In the genomic region with DNA sequence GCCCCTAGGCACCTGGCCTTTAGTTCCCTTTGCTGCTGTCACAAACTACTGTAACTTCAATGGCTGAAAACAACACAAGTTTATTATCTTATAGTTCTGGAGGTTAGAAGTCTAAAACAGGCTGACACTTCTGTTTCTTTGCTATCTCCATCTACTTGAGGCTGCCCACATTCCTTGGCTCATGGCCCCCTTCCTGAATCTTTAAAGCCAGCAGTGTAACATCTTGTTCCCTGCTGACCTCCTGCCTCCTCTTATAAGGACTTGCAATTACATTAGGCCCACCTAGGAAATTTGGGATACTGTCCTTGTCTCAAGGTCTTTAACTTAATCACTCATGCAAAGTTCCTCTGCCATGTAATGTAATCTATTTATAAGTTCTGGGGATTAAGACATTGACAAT, we compare ENCODE assay signal across 25 cellular contexts. TPM values are rescaled to one million over a fixed set of nuclear protein-coding genes. Genes with fewer than 3 reads are reported as not detected.
DNase-seq lines count a peak whose midpoint lies in the region; ATAC-seq and TF ChIP-seq lines count a peak whose summit lies in the region.
"Had no signal": no experiment of that assay in that cellular context is flagged by ENCODE, and none has a peak within 500 bp of the region (broad histone marks: within the 10 kb centered on the region; RNA-seq: fewer than 3 reads in every experiment).

No MANE protein-coding gene starts in this region.

- H3K4me1 Mint-ChIP-seq in osteocyte (ENCODE audit: unreplicated experiment) = peaks cover 2% of the 10 kb centered on the region

- H3K27me3 Mint-ChIP-seq in osteocyte (ENCODE audit: unreplicated experiment) = peaks cover 4% of the 10 kb centered on the region

- H3K4me1 ChIP-seq in right cardiac atrium (ENCODE audit: control insufficient read depth, insufficient read depth, low read length) (no peaks in the 10 kb centered on the region), left ventricle myocardium inferior (peaks cover 42% of the 10 kb centered on the region), stomach smooth muscle (ENCODE audit: control insufficient read depth, insufficient read depth, low read length) (peaks cover 26% of the 10 kb centered on the region), HAP-1 (no peaks in the 10 kb centered on the region)

- H3K4me3 ChIP-seq in right cardiac atrium (ENCODE audit: low read length) = no peak overlapping the region
- peak overlapping the region; percentile 29 for H3K4me3 ChIP-seq in left ventricle myocardium inferior
- peak overlapping the region in 1 of 2 donors; percentile 20 for H3K4me3 ChIP-seq in stomach smooth muscle (ENCODE audit: low read length in 2 of 2)
- H3K4me3 ChIP-seq in HAP-1 = no peak overlapping the region
- H3K4me3 ChIP-seq: GM23338, PC-9 had no signal

- intact Hi-C loops in Right ventricle myocardium superior (cut with DNase I) = no loop called here
- intact Hi-C loops in right cardiac atrium (cut with DNase I) = no loop called here
- intact Hi-C loops in left ventricle myocardium inferior (cut with micrococcal nuclease) = no loop called here

- H3K9me3 ChIP-seq in right cardiac atrium (ENCODE audit: control insufficient read depth, low read length) (no peaks in the 10 kb centered on the region), left ventricle myocardium inferior (replicated peaks) (no peaks in the 10 kb centered on the region), stomach smooth muscle (ENCODE audit: control insufficient read depth in 2 of 2, low read length in 2 of 2) (no peaks in the 10 kb centered on the region), HAP-1 (no peaks in the 10 kb centered on the region)

- DNase-seq in Right ventricle myocardium superior (no peak), right cardiac atrium (no peak), left ventricle myocardium inferior (no peak), osteocyte (ENCODE audit: extremely low spot score, unreplicated experiment) (peak; percentile 5), HAP-1 (ENCODE audit: low spot score in 2 of 2) (no peak), HuH-7.5 (ENCODE audit: low spot score) (no peak)
- no peak for DNase-seq in activated CD4-positive, alpha-beta T cell treated with anti-CD3 and anti-CD28 coated beads, Interleukin-2, amount 50 U/mL, for 48 hours
- DNase-seq: H9, Karpas-422, MV-4-11, NCI-H1105, NCI-H1436 treated with DMSO at 0.1 percent for 48 hours, NCI-H187 treated with DMSO at 0.1 percent for 48 hours, NCI-H748 treated with DMSO at 0.1 percent for 48 hours, SHP77 had no signal

- H3K9ac ChIP-seq in stomach smooth muscle (ENCODE audit: low read length in 2 of 2) = peak overlapping the region in 1 of 2 donors; percentile 41

- no peaks in the 10 kb centered on the region for H3K9me3 Mint-ChIP-seq in osteocyte (ENCODE audit: unreplicated experiment)

- in situ Hi-C loops in HAP-1 (cut with MboI; ENCODE audit: low sequenced_read_pairs) = loop anchor here (25.0 kb wide), 1 partner anchor 388 kb away; a partner anchor contains a TSS

- TF ChIP-seq CTCF in left ventricle myocardium inferior (IDR thresholded peaks at IDR 0.05; ENCODE audit: borderline replicate concordance) = no peak
- no peak for TF ChIP-seq CTCF in osteocyte (IDR thresholded peaks at IDR 0.05)

- H3K27ac ChIP-seq in right cardiac atrium (ENCODE audit: low read length) (no peak overlapping the region), left ventricle myocardium inferior (replicated peaks) (peak overlapping the region; percentile 90), stomach smooth muscle (ENCODE audit: low read length) (peak overlapping the region; percentile 55)
- H3K27ac ChIP-seq: PC-9 had no signal

- ATAC-seq in Right ventricle myocardium superior (ENCODE audit: poor library complexity) = peak; percentile 41
- ATAC-seq in right cardiac atrium = no peak
- ATAC-seq: GM23338 had no signal

- H3K36me3 ChIP-seq in left ventricle myocardium inferior = no peaks in the 10 kb centered on the region
- H3K36me3 ChIP-seq in stomach smooth muscle (ENCODE audit: control insufficient read depth in 2 of 2, insufficient read depth in 2 of 2, low read length in 2 of 2) = no peaks in the 10 kb centered on the region
- no peaks in the 10 kb centered on the region for H3K36me3 ChIP-seq in HAP-1 (replicated peaks)

- H3K4me3 Mint-ChIP-seq in osteocyte (ENCODE audit: unreplicated experiment) = no peak overlapping the region
- H3K4me3 Mint-ChIP-seq: GM23338, H9 had no signal

- H3K27ac Mint-ChIP-seq in osteocyte (ENCODE audit: unreplicated experiment) = no peak overlapping the region
- H3K27ac Mint-ChIP-seq: GM23338, H9 had no signal

- no peaks in the 10 kb centered on the region for H3K27me3 ChIP-seq in right cardiac atrium (ENCODE audit: control insufficient read depth, insufficient read depth)
- H3K27me3 ChIP-seq in left ventricle myocardium inferior (ENCODE audit: low read depth) = peaks cover 2% of the 10 kb centered on the region
- H3K27me3 ChIP-seq in stomach smooth muscle (ENCODE audit: control insufficient read depth in 1 of 2, insufficient read depth in 2 of 2, low read length in 2 of 2) = no peaks in the 10 kb centered on the region
- no peaks in the 10 kb centered on the region for H3K27me3 ChIP-seq in HAP-1 (ENCODE audit: low read depth)

- H3K36me3 Mint-ChIP-seq in osteocyte (ENCODE audit: unreplicated experiment) = no peaks in the 10 kb centered on the region

RNA-seq across cellular contexts. Expression of a gene that starts 6.5 kb away (rescaled TPM):
- total RNA-seq in Right ventricle myocardium superior = 468 TPM
- total RNA-seq in right cardiac atrium = 100 to 1,000 TPM; 147 to 198 (median 169) TPM
- 96.1 TPM for polyA plus RNA-seq in right cardiac atrium
- 389 TPM for total RNA-seq in left ventricle myocardium inferior
- total RNA-seq in osteocyte = not detected in 2 replicates
- total RNA-seq: A172, Daoy, G401, H9, MCF 10A, PC-9, RPMI7951 had no signal
- polyA plus RNA-seq: BJ, GM23338 had no signal

RNA-seq across cellular contexts. Expression of a gene that starts 18.6 kb away (rescaled TPM):
- 22.8 TPM for total RNA-seq in Right ventricle myocardium superior
- total RNA-seq in right cardiac atrium = 10 to 100 TPM; 24.6 to 27.4 (median 25.9) TPM
- 31.6 TPM for polyA plus RNA-seq in right cardiac atrium
- total RNA-seq in left ventricle myocardium inferior = 21.2 TPM
- 20.8 and 22.4 TPM in 2 replicates for total RNA-seq in osteocyte

RNA-seq across cellular contexts. Expression of a gene that starts 53.7 kb away (rescaled TPM):
- total RNA-seq in Right ventricle myocardium superior (not detected), right cardiac atrium (not detected), left ventricle myocardium inferior (not detected), osteocyte (not detected in 2 replicates)
- 1.1 TPM for polyA plus RNA-seq in right cardiac atrium
- total RNA-seq: A172, Daoy, G401, GM23338, H9, MCF 10A, PC-9, RPMI7951, SK-MEL-5 had no signal
- polyA plus RNA-seq: BJ, GM23338 had no signal

RNA-seq across cellular contexts. Expression of a gene that starts 57.8 kb away (rescaled TPM):
- total RNA-seq in Right ventricle myocardium superior (not detected), right cardiac atrium (1 to 10 TPM in 1 of 4 donors, not detected in 3; 5.2 TPM), left ventricle myocardium inferior (not detected), osteocyte (4.7 TPM in 1 of 2 replicates, not detected in the other)
- polyA plus RNA-seq in right cardiac atrium = not detected
- total RNA-seq: A172, G401, GM23338, PC-9, RPMI7951, SK-MEL-5 had no signal
- polyA plus RNA-seq: BJ had no signal

Comparison
In these comparisons a context has a peak if more than half of its experiments do, and no peak if none do; other contexts are left out.
1. RNA of a gene that starts 6.5 kb away (total RNA-seq): 468 TPM in Right ventricle myocardium superior (single experiment), 389 TPM in left ventricle myocardium inferior (single experiment) and 147 to 198 TPM in right cardiac atrium; not detected in osteocyte; every median in the first group is over 100 times any median in the second.